ENCODE assay signal across 2 cellular contexts in genomic region chr19:6423499-6424189, GRCh38.
TF ChIP-seq lines count a peak whose summit lies in the region.

No MANE protein-coding gene starts in this region.

TF ChIP-seq in HEK293T, 16 proteins besides CTCF, POLR2A, EP300 and RAD21:
- no peak for TF ChIP-seq CTBP1 (IDR thresholded peaks at IDR 0.05; ENCODE audit: borderline replicate concordance)
- no peak for TF ChIP-seq NFRKB (IDR thresholded peaks at IDR 0.05)
- TF ChIP-seq ZNF384 (IDR thresholded peaks at IDR 0.05), result no peak
- TF ChIP-seq, protein P1, sequence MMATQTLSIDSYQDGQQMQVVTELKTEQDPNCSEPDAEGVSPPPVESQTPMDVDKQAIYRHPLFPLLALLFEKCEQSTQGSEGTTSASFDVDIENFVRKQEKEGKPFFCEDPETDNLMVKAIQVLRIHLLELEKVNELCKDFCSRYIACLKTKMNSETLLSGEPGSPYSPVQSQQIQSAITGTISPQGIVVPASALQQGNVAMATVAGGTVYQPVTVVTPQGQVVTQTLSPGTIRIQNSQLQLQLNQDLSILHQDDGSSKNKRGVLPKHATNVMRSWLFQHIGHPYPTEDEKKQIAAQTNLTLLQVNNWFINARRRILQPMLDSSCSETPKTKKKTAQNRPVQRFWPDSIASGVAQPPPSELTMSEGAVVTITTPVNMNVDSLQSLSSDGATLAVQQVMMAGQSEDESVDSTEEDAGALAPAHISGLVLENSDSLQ (IDR thresholded peaks at IDR 0.05), result no peak
- no peak for TF ChIP-seq L3MBTL2 (conservative IDR thresholded peaks at IDR 0.05)
- no peak for TF ChIP-seq FOXM1 (IDR thresholded peaks at IDR 0.05; ENCODE audit: borderline replicate concordance)
- no peak for TF ChIP-seq SP1 (IDR thresholded peaks at IDR 0.05)
- TF ChIP-seq TARDBP (IDR thresholded peaks at IDR 0.05), result no peak
- TF ChIP-seq FOXK2 (IDR thresholded peaks at IDR 0.05), result no peak
- no peak for TF ChIP-seq LEF1 (IDR thresholded peaks at IDR 0.05; ENCODE audit: borderline replicate concordance)
- no peak for TF ChIP-seq SUZ12 (IDR thresholded peaks at IDR 0.05)

TF ChIP-seq in endothelial cell of umbilical vein, 7 proteins besides CTCF, POLR2A, EP300 and RAD21:
- TF ChIP-seq GATA2 (IDR thresholded peaks at IDR 0.05; ENCODE audit: insufficient read depth, insufficient read length, low read depth, low read length), result no peak
- no peak for TF ChIP-seq JUN (IDR thresholded peaks at IDR 0.05; ENCODE audit: borderline replicate concordance, insufficient read depth, insufficient read length, low read depth)
- no peak for TF ChIP-seq POLR2AphosphoS5 (IDR thresholded peaks at IDR 0.05; ENCODE audit: insufficient read depth, low read depth, low read length)
- TF ChIP-seq EZH2 (IDR thresholded peaks at IDR 0.05; ENCODE audit: borderline replicate concordance, low read depth, low read length, severe bottlenecking), result no peak
- no peak for TF ChIP-seq FOS (IDR thresholded peaks at IDR 0.05; ENCODE audit: borderline replicate concordance, insufficient read depth, low read length)
